ENCODE assay signal across 25 cellular contexts in genomic region chr13:41388143-41388881, GRCh38.
"Had no signal": no experiment of that assay in that cellular context is flagged by ENCODE, and none has a peak within 500 bp of the region (broad histone marks: within the 10 kb centered on the region; RNA-seq: fewer than 3 reads in every experiment).

No MANE protein-coding gene starts in this region.

- H3K27ac ChIP-seq: brain microvascular endothelial cell, colonic mucosa, epithelial cell of prostate, esophagus squamous epithelium, gastroesophageal sphincter had no signal

- ATAC-seq: activated CD4-positive, alpha-beta T cell treated with anti-CD3 and anti-CD28 coated beads for 36 hours; activated CD8-positive, alpha-beta T cell treated with anti-CD3 and anti-CD28 coated beads for 36 hours; activated T-cell treated with anti-CD3 and anti-CD28 coated beads, Interleukin-2, amount 50 U/mL, for 4 hours; activated T-helper 17 cell treated with anti-CD3 and anti-CD28 coated beads, Interleukin-2, amount 50 U/mL, for 72 hours; gastroesophageal sphincter had no signal

- H3K4me3 Mint-ChIP-seq: activated CD4-positive, alpha-beta T cell treated with anti-CD3 and anti-CD28 coated beads for 36 hours; activated CD8-positive, alpha-beta T cell treated with anti-CD3 and anti-CD28 coated beads for 36 hours; activated naive CD8-positive, alpha-beta T cell; activated T-cell treated with anti-CD3 and anti-CD28 coated beads, Interleukin-2, amount 50 U/mL, for 4 hours; activated T-helper 17 cell treated with anti-CD3 and anti-CD28 coated beads, Interleukin-2, amount 50 U/mL, for 72 hours had no signal

- H3K27me3 ChIP-seq: brain microvascular endothelial cell, colonic mucosa, esophagus squamous epithelium, gastroesophageal sphincter had no signal

- DNase-seq: activated CD4-positive, alpha-beta T cell treated with anti-CD3 and anti-CD28 coated beads for 36 hours; activated CD4-positive, alpha-beta T cell treated with anti-CD3 and anti-CD28 coated beads, Interleukin-2, amount 50 U/mL, for 1 hour; activated CD4-positive, alpha-beta T cell treated with anti-CD3 and anti-CD28 coated beads, Interleukin-2, amount 50 U/mL, for 48 hours; activated CD4-positive, CD25-positive, alpha-beta regulatory T cell; activated CD4-positive, CD25-positive, alpha-beta regulatory T cell treated with anti-CD3 and anti-CD28 coated beads, Interleukin-2, amount 50 U/mL, for 72 hours; activated CD8-positive, alpha-beta memory T cell treated with anti-CD3 and anti-CD28 coated beads for 24 hours; activated CD8-positive, alpha-beta T cell treated with anti-CD3 and anti-CD28 coated beads for 36 hours; activated effector memory CD4-positive, alpha-beta T cell treated with Interleukin-2 at 50 U/mL for 16 hours; activated gamma-delta T cell treated with Interleukin-2 at 50 U/mL for 16 hours; activated naive CD4-positive, alpha-beta T cell treated with anti-CD3 and anti-CD28 coated beads, Interleukin-2, amount 50 U/mL, for 16 hours; activated naive CD4-positive, alpha-beta T cell treated with Interleukin-2 at 50 U/mL for 16 hours; activated T-cell treated with anti-CD3 and anti-CD28 coated beads, Interleukin-2, amount 50 U/mL, for 4 hours; amniotic stem cell; anterior cingulate cortex; brain microvascular endothelial cell; caudate nucleus; colonic mucosa; effector CD8-positive, alpha-beta T cell; esophagus squamous epithelium; foreskin melanocyte; T-helper 2 cell had no signal

- H3K36me3 ChIP-seq: brain microvascular endothelial cell, colonic mucosa, esophagus squamous epithelium, gastroesophageal sphincter had no signal

- H3K4me1 Mint-ChIP-seq: activated T-helper 17 cell treated with anti-CD3 and anti-CD28 coated beads, Interleukin-2, amount 50 U/mL, for 72 hours had no signal

- H3K36me3 Mint-ChIP-seq: activated naive CD8-positive, alpha-beta T cell had no signal

- H3K9me3 Mint-ChIP-seq: activated CD8-positive, alpha-beta T cell treated with anti-CD3 and anti-CD28 coated beads for 36 hours; activated T-cell treated with anti-CD3 and anti-CD28 coated beads, Interleukin-2, amount 50 U/mL, for 4 hours; activated T-helper 17 cell treated with anti-CD3 and anti-CD28 coated beads, Interleukin-2, amount 50 U/mL, for 72 hours had no signal

- H3K27ac Mint-ChIP-seq: activated CD4-positive, alpha-beta T cell treated with anti-CD3 and anti-CD28 coated beads for 36 hours; activated CD8-positive, alpha-beta T cell treated with anti-CD3 and anti-CD28 coated beads for 36 hours; activated naive CD8-positive, alpha-beta T cell; activated T-helper 17 cell treated with anti-CD3 and anti-CD28 coated beads, Interleukin-2, amount 50 U/mL, for 72 hours had no signal

- H3K4me1 ChIP-seq: colonic mucosa, gastroesophageal sphincter had no signal

- H3K27me3 Mint-ChIP-seq: activated CD4-positive, alpha-beta T cell treated with anti-CD3 and anti-CD28 coated beads for 36 hours; activated CD8-positive, alpha-beta T cell treated with anti-CD3 and anti-CD28 coated beads for 36 hours; activated naive CD8-positive, alpha-beta T cell; activated T-helper 17 cell treated with anti-CD3 and anti-CD28 coated beads, Interleukin-2, amount 50 U/mL, for 72 hours had no signal

- H3K9me3 ChIP-seq: colonic mucosa, esophagus squamous epithelium, gastroesophageal sphincter had no signal

- H3K4me3 ChIP-seq: colonic mucosa, esophagus squamous epithelium, gastroesophageal sphincter had no signal
